In genomic region chr5:131379071-131379538, GRCh38 we compare ENCODE assay signal across 1 cellular context.
TF ChIP-seq lines count a peak whose summit lies in the region.

No MANE protein-coding gene starts in this region.

TF ChIP-seq in K562, 482 proteins besides CTCF, POLR2A, EP300 and RAD21 (continued from another document and continues in another):
- TF ChIP-seq HBP1 (CRISPR knock-in tag; IDR thresholded peaks at IDR 0.05) (no peak), L3MBTL2 (IDR thresholded peaks at IDR 0.05) (peak; percentile 69), ZBTB8A (IDR thresholded peaks at IDR 0.05; ENCODE audit: partially characterized antibody) (no peak), ZBTB49 (CRISPR knock-in tag; IDR thresholded peaks at IDR 0.05; ENCODE audit: borderline replicate concordance) (no peak), FOXA1 (IDR thresholded peaks at IDR 0.05; ENCODE audit: borderline replicate concordance) (no peak), IFI16 (CRISPR knock-in tag; IDR thresholded peaks at IDR 0.05) (no peak), MAZ (CRISPR knock-in tag; conservative IDR thresholded peaks at IDR 0.05 in 1 of 2, IDR thresholded peaks at IDR 0.05 in 1 of 2) (no peak), ZNF592 (IDR thresholded peaks at IDR 0.05) (peak; percentile 76), TAL1 (IDR thresholded peaks at IDR 0.05) (0 out of 2 replicates have a peak, but pooled peaks have one; percentile 18), HMGN3 (IDR thresholded peaks at IDR 0.05; ENCODE audit: borderline replicate concordance, extremely low read depth, insufficient read length, low read depth, low read length) (no peak), ZNF764 (CRISPR knock-in tag; IDR thresholded peaks at IDR 0.05; ENCODE audit: low read depth) (no peak), TAF9B (IDR thresholded peaks at IDR 0.05; ENCODE audit: partially characterized antibody) (peak; percentile 18), AFF4 (CRISPR knock-in tag; IDR thresholded peaks at IDR 0.05) (no peak), CBFA2T2 (conservative IDR thresholded peaks at IDR 0.05) (0 out of 2 replicates have a peak, but pooled peaks have one; percentile 6), TCF3 (CRISPR knock-in tag; IDR thresholded peaks at IDR 0.05) (peak; percentile 54), GTF2A2 (tag; IDR thresholded peaks at IDR 0.05) (no peak), CHD7 (IDR thresholded peaks at IDR 0.05; ENCODE audit: low read depth, low read length) (no peak), NFIX (CRISPR knock-in tag; IDR thresholded peaks at IDR 0.05; ENCODE audit: low read depth) (no peak), YY1 (IDR thresholded peaks at IDR 0.05; ENCODE audit: borderline replicate concordance in 1 of 3, control insufficient read depth in 1 of 3, extremely low read depth in 1 of 3, insufficient read depth in 3 of 3, insufficient read length in 1 of 3, insufficient replicate concordance in 2 of 3, low read depth in 1 of 3, low read length in 2 of 3) (no peak), NONO (IDR thresholded peaks at IDR 0.05; ENCODE audit: low read depth in 2 of 2, low read length in 1 of 2) (no peak), ZNF740 (CRISPR knock-in tag; IDR thresholded peaks at IDR 0.05) (no peak), ZNF740 (tag; IDR thresholded peaks at IDR 0.05) (no peak), DLX4 (CRISPR knock-in tag; IDR thresholded peaks at IDR 0.05) (no peak), C11orf30 (IDR thresholded peaks at IDR 0.05; ENCODE audit: low read depth) (peak; percentile 63; the same call in 1 of the 2 replicates), CREB1 (IDR thresholded peaks at IDR 0.05) (no peak), CREB1 (CRISPR knock-in tag; IDR thresholded peaks at IDR 0.05) (no peak), RBM14 (IDR thresholded peaks at IDR 0.05; ENCODE audit: borderline replicate concordance, insufficient read depth, low read depth, low read length) (no peak)
